In the genomic region with DNA sequence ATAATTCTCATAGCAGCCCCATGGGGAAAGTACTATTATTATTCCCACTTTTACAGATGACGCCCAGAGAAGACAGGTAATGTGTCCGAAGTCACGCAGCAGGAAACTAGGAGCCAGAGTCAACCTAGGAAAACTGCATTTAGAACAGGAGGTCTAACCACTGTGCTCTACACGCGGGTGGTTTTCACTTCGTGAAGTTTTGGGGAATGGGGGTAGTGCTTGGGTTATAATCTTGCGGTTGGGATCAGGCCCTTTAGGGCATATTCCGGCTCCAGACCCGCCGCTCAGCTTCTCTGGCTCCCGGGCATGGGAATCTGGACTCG, we compare ENCODE assay signal across 8 cellular contexts. TPM values are rescaled to one million over a fixed set of nuclear protein-coding genes. Genes with fewer than 3 reads are reported as not detected.
DNase-seq lines count a peak whose midpoint lies in the region; ATAC-seq and TF ChIP-seq lines count a peak whose summit lies in the region.

No MANE protein-coding gene starts in this region.

- H3K27me3 ChIP-seq in DOHH2 (ENCODE audit: control insufficient read depth, low read length): peaks cover 56% of the 10 kb centered on the region
- no peaks in the 10 kb centered on the region for H3K27me3 ChIP-seq in Peyer's patch
- peaks cover 0 to 7% of the 10 kb centered on the region in 2 donors for H3K27me3 ChIP-seq in esophagus (ENCODE audit: control insufficient read depth in 1 of 2, insufficient read depth in 2 of 2, low read length in 2 of 2)

- H3K36me3 Mint-ChIP-seq in progenitor cell of endocrine pancreas (ENCODE audit: insufficient read depth): peaks cover 2% of the 10 kb centered on the region

- peaks cover 11% of the 10 kb centered on the region for H3K4me1 ChIP-seq in DOHH2 (ENCODE audit: control insufficient read depth, low read length)
- peaks cover 0 to 49% (median 9%) of the 10 kb centered on the region in 4 donors for H3K4me1 ChIP-seq in Peyer's patch
- peaks cover 5 to 15% of the 10 kb centered on the region in 2 donors for H3K4me1 ChIP-seq in esophagus (ENCODE audit: control insufficient read depth in 2 of 2, insufficient read depth in 2 of 2, low read length in 1 of 2)

- whole genome bisulfite sequencing in esophagus, 2 donors: 15% methylated on average over 12 of the region's 12 CpGs

- TF ChIP-seq POLR2A in Peyer's patch (IDR thresholded peaks at IDR 0.05): no peak

- no peaks in the 10 kb centered on the region for H3K9me3 Mint-ChIP-seq in progenitor cell of endocrine pancreas (ENCODE audit: low read depth)

- no peak for ATAC-seq in GM21528 (IDR thresholded peaks at IDR 0.05; ENCODE audit: low FRiP score, unreplicated experiment)
- ATAC-seq in HG02852 (IDR thresholded peaks at IDR 0.05; ENCODE audit: unreplicated experiment): no peak

- no peaks in the 10 kb centered on the region for H3F3A ChIP-seq in DOHH2 (ENCODE audit: control insufficient read depth, insufficient read depth)

- peak overlapping the region; percentile 76 for H3K4me3 Mint-ChIP-seq in progenitor cell of endocrine pancreas (ENCODE audit: low read depth)

- no peaks in the 10 kb centered on the region for H3K27me3 Mint-ChIP-seq in progenitor cell of endocrine pancreas

- no peak for DNase-seq in Peyer's patch
- no peak for DNase-seq in progenitor cell of endocrine pancreas (ENCODE audit: low spot score, unreplicated experiment)
- no peak for DNase-seq in DMS153 treated with DMSO at 0.1 percent for 48 hours (lab: John Stamatoyannopoulos, UW; ENCODE audit: unreplicated experiment)
- DNase-seq in SK-N-DZ (ENCODE audit: low spot score): no peak

- H3K9me3 ChIP-seq in DOHH2 (ENCODE audit: control insufficient read depth, insufficient read depth, low read length): no peaks in the 10 kb centered on the region
- no peaks in the 10 kb centered on the region for H3K9me3 ChIP-seq in Peyer's patch
- H3K9me3 ChIP-seq in esophagus (ENCODE audit: control insufficient read depth in 2 of 2, insufficient read depth in 1 of 2, low read depth in 1 of 2, low read length in 1 of 2): no peaks in the 10 kb centered on the region

- peaks cover 68% of the 10 kb centered on the region for H3K4me1 Mint-ChIP-seq in progenitor cell of endocrine pancreas (ENCODE audit: low read depth)

- no peak overlapping the region for H3K27ac ChIP-seq in DOHH2 (ENCODE audit: low read depth, low read length)
- peak overlapping the region; percentile 85 to 97 (median 91) for H3K27ac ChIP-seq in Peyer's patch
- H3K27ac ChIP-seq in esophagus (ENCODE audit: low read depth in 2 of 2, low read length in 1 of 2): peak overlapping the region; percentile 67 to 85

- TF ChIP-seq CTCF in DOHH2 (IDR thresholded peaks at IDR 0.05; ENCODE audit: low read depth, low read length, poor library complexity, severe bottlenecking): no peak
- no peak for TF ChIP-seq CTCF in Peyer's patch (IDR thresholded peaks at IDR 0.05)
- TF ChIP-seq CTCF in progenitor cell of endocrine pancreas (IDR thresholded peaks at IDR 0.05; ENCODE audit: unreplicated experiment): no peak

- H3K4me3 ChIP-seq in DOHH2 (ENCODE audit: low read length) (peak overlapping the region; percentile 83), Peyer's patch (peak overlapping the region; percentile 75 to 97 (median 84)), esophagus (ENCODE audit: low read depth in 1 of 2, low read length in 2 of 2) (peak overlapping the region; percentile 66 to 77)

- peak overlapping the region; percentile 59 for H3K27ac Mint-ChIP-seq in progenitor cell of endocrine pancreas

- H3K79me2 ChIP-seq in DOHH2 (ENCODE audit: control insufficient read depth, low read length): no peaks in the 10 kb centered on the region

- no peaks in the 10 kb centered on the region for H4K20me1 ChIP-seq in DOHH2 (ENCODE audit: control insufficient read depth, insufficient read depth, low read depth, low read length)

- no peaks in the 10 kb centered on the region for H3K9me2 ChIP-seq in DOHH2 (replicated peaks; ENCODE audit: control insufficient read depth, low read length)

- H3K36me3 ChIP-seq in DOHH2 (ENCODE audit: control insufficient read depth, low read length) (no peaks in the 10 kb centered on the region), Peyer's patch (no peaks in the 10 kb centered on the region), esophagus (ENCODE audit: control insufficient read depth in 2 of 2, insufficient read depth in 2 of 2, low read length in 1 of 2) (no peaks in the 10 kb centered on the region)

- H3K4me2 ChIP-seq in DOHH2 (ENCODE audit: low read length): peak overlapping the region; percentile 74

RNA-seq across cellular contexts. Expression of a gene that starts 5.2 kb away (rescaled TPM):
- total RNA-seq in Peyer's patch: 100 to 1,000 TPM; 555 to 997 (median 617) TPM
- 100 to 1,000 TPM; 135 to 322 TPM for polyA plus RNA-seq in esophagus
- total RNA-seq in progenitor cell of endocrine pancreas: 284 and 300 TPM in 2 replicates
- 151 and 160 TPM in 2 replicates for polyA plus RNA-seq in SK-N-DZ (2014; cell fraction: cytosol; rRNA removed)
- polyA plus RNA-seq in SK-N-DZ (2014; cell fraction: nucleus; rRNA removed): 148 and 158 TPM in 2 replicates
